17 cellular contexts compared by ENCODE assay signal in the genomic region with DNA sequence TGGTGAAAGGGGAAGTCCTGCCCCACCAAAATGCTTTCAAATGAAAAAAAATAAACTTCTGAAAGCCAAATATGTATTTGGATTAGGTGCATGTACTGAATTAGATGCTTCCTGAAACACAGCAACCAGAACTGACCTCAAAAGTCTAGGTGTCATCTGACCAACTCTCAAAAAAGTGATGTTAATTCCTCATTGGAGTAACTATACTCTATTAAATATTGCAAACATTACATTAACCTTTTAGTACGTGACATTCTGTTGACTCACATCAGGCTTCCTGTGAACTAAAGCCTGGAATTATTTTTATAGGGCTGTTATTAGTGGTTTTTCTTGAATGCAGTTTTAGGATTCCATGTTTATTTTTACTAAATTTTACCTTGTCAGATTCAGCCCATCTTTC.
"Had no signal": no experiment of that assay in that cellular context is flagged by ENCODE, and none has a peak within 500 bp of the region (broad histone marks: within the 10 kb centered on the region; RNA-seq: fewer than 3 reads in every experiment).

No MANE protein-coding gene starts in this region.

- H3K27me3 ChIP-seq: cardiac muscle cell, dorsolateral prefrontal cortex, esophagus squamous epithelium, ovary, sigmoid colon had no signal

- H3K27ac ChIP-seq: cardiac muscle cell, dorsolateral prefrontal cortex, esophagus squamous epithelium, heart left ventricle, ovary, sigmoid colon had no signal

- H3K4me3 ChIP-seq: cardiac muscle cell, dorsolateral prefrontal cortex, esophagus squamous epithelium, heart left ventricle, lung, ovary, sigmoid colon had no signal

- DNase-seq: activated naive CD4-positive, alpha-beta T cell treated with Interleukin-2 at 50 U/mL for 16 hours; activated T-cell treated with anti-CD3 and anti-CD28 coated beads for 4 hours; anterior cingulate cortex; dorsolateral prefrontal cortex; esophagus squamous epithelium; foreskin melanocyte; heart left ventricle; midbrain; ovary; sigmoid colon; stimulated activated CD4-positive, alpha-beta T cell treated with anti-CD3 and anti-CD28 coated beads, Interleukin-12 subunit alpha, Interleukin-12 subunit beta, amount 100 ng/mL, for 4 hours; stimulated activated CD4-positive, alpha-beta T cell treated with anti-CD3 and anti-CD28 coated beads, Interleukin-2, amount 100 ng/mL, for 24 hours; T-cell; T1000 had no signal

- H3K36me3 ChIP-seq: cardiac muscle cell, esophagus squamous epithelium, heart left ventricle, ovary, sigmoid colon had no signal

- H3K9me3 ChIP-seq: esophagus squamous epithelium, heart left ventricle, ovary, sigmoid colon had no signal

- ATAC-seq: activated CD4-positive, CD25-positive, alpha-beta regulatory T cell treated with anti-CD3 and anti-CD28 coated beads, Interleukin-2, amount 50 U/mL, for 24 hours; heart left ventricle; T-cell had no signal

- H3K4me1 ChIP-seq: esophagus squamous epithelium, heart left ventricle, sigmoid colon had no signal
